In genomic region chr5:139012170-139012569, GRCh38 we compare ENCODE assay signal across 17 cellular contexts.
A peak's percentile ranks its signal among the peaks of the same experiment; 100 is the strongest.
DNase-seq lines count a peak whose midpoint lies in the region; ATAC-seq and TF ChIP-seq lines count a peak whose summit lies in the region.
"Had no signal": no experiment of that assay in that cellular context is flagged by ENCODE, and none has a peak within 500 bp of the region (broad histone marks: within the 10 kb centered on the region; RNA-seq: fewer than 3 reads in every experiment).

No MANE protein-coding gene starts in this region.

- TF ChIP-seq CTCF in H9 (conservative IDR thresholded peaks at IDR 0.05) (no peak), esophagus muscularis mucosa (IDR thresholded peaks at IDR 0.05) (no peak), body of pancreas (IDR thresholded peaks at IDR 0.05) (no peak)

- no peak overlapping the region for H3K56ac ChIP-seq in H9 (ENCODE audit: insufficient read length, low read depth, low read length)

- WGBS in H9 (ENCODE audit: extremely low coverage, insufficient read length, low lambda C conversion rate), result no CpG with 5 or more reads among the region's 4 CpGs
- 93% methylated on average over 4 of the region's 4 CpGs for WGBS in esophagus muscularis mucosa
- no CpG with 5 or more reads among the region's 4 CpGs for WGBS in neuronal stem cell (ENCODE audit: extremely low coverage in 2 of 2, insufficient read length in 2 of 2, insufficient replicate concordance in 1 of 2), 2 donors
- WGBS in body of pancreas, 2 donors, result 93 to 96% methylated on average over 4 of the region's 4 CpGs

- no peaks in the 10 kb centered on the region for H3K79me2 ChIP-seq in H9 (ENCODE audit: insufficient read depth, low read length)

- CTCF ChIA-PET in activated naive CD4-positive, alpha-beta T cell treated with anti-CD3 and anti-CD28 coated beads, Interleukin-2, amount 10 ng/mL, durations not matched to agents 7 days and 5 days (lab: Charles Lee), result no interaction called here
- CTCF ChIA-PET in activated naive CD4-positive, alpha-beta T cell treated with anti-CD3 and anti-CD28 coated beads for 36 hours (lab: Charles Lee), result interaction anchor here (1.0 kb wide), 1 partner anchor 372 kb away, joined by 3 read pairs; no protein-coding TSS in a partner anchor

- no peak overlapping the region for H2BK12ac ChIP-seq in H9 (ENCODE audit: insufficient read length, low read depth, low read length)
- no peak overlapping the region for H2BK12ac ChIP-seq in neuronal stem cell (ENCODE audit: low read length)

- H2BK15ac ChIP-seq in H9 (ENCODE audit: low read depth, low read length) (no peak overlapping the region), neuronal stem cell (ENCODE audit: low read length) (no peak overlapping the region)

- H3K23me2 ChIP-seq in H9 (ENCODE audit: insufficient read length, low read depth, low read length, poor library complexity, severe bottlenecking), result no peaks in the 10 kb centered on the region

- H3K9me3 Mint-ChIP-seq in activated naive CD4-positive, alpha-beta T cell treated with anti-CD3 and anti-CD28 coated beads, Interleukin-2, amount 10 ng/mL, durations not matched to agents 7 days and 5 days, result peaks cover 2% of the 10 kb centered on the region
- no peaks in the 10 kb centered on the region for H3K9me3 Mint-ChIP-seq in activated naive CD4-positive, alpha-beta T cell treated with anti-CD3 and anti-CD28 coated beads for 36 hours
- no peaks in the 10 kb centered on the region; a peak in 1 of 5 replicates for H3K9me3 Mint-ChIP-seq in H9

- H2BK5ac ChIP-seq in H9 (ENCODE audit: insufficient read length, low read length) (no peak overlapping the region), neuronal stem cell (ENCODE audit: low read length) (no peak overlapping the region)

- DNase-seq in activated naive CD4-positive, alpha-beta T cell treated with anti-CD3 and anti-CD28 coated beads, Interleukin-2, amount 10 ng/mL, durations not matched to agents 7 days and 5 days, result no peak
- DNase-seq in activated naive CD4-positive, alpha-beta T cell treated with anti-CD3 and anti-CD28 coated beads for 36 hours, result no peak
- DNase-seq in H9, result peak; percentile 36
- peak; percentile 10 for DNase-seq in esophagus muscularis mucosa (ENCODE audit: extremely low spot score)
- no peak for DNase-seq in neuronal stem cell (ENCODE audit: low spot score)
- DNase-seq in SKM-1 treated with dmso at 0.1 percent for 144 hours (lab: John Stamatoyannopoulos, UW; ENCODE audit: unreplicated experiment), result no peak
- DNase-seq in NCI-H2107 (lab: John Stamatoyannopoulos, UW), result no peak
- DNase-seq in body of pancreas, result no peak
- DNase-seq: DMS79 treated with DMSO at 0.1 percent for 48 hours; NCI-H146; NCI-H2081 treated with DMSO at 0.1 percent for 48 hours; NCI-H345; NCI-H526 treated with DMSO at 0.1 percent for 48 hours; NK-92 treated with Interleukin-12 subunit alpha and Interleukin-12 subunit beta, amount 100 ng/mL, for 24 hours; OCI-M1 had no signal

- ATAC-seq in body of pancreas, result no peak
- ATAC-seq: A549 had no signal

- H3T11ph ChIP-seq in H9 (ENCODE audit: low read length), result no peak overlapping the region

- H3K27me3 ChIP-seq in H9 (ENCODE audit: insufficient read depth, low read length) (no peaks in the 10 kb centered on the region), esophagus muscularis mucosa (no peaks in the 10 kb centered on the region), neuronal stem cell (ENCODE audit: control insufficient read depth in 3 of 3, insufficient read depth in 3 of 3, low read depth in 1 of 3, low read length in 3 of 3) (no peaks in the 10 kb centered on the region), body of pancreas (no peaks in the 10 kb centered on the region)

- H4K5ac ChIP-seq in H9 (ENCODE audit: insufficient read length, low read depth, low read length), result no peak overlapping the region

- no peaks in the 10 kb centered on the region for H3K79me1 ChIP-seq in H9 (ENCODE audit: insufficient read depth, low read depth, low read length, poor library complexity, severe bottlenecking)
- H3K79me1 ChIP-seq in neuronal stem cell (ENCODE audit: low read depth, low read length), result no peaks in the 10 kb centered on the region

- H4K91ac ChIP-seq in H9 (ENCODE audit: insufficient read length, low read depth, low read length), result no peak overlapping the region
- no peak overlapping the region for H4K91ac ChIP-seq in neuronal stem cell (ENCODE audit: low read depth, low read length, poor library complexity)

- no peak overlapping the region for H2BK20ac ChIP-seq in H9 (ENCODE audit: low read depth, low read length, poor library complexity, severe bottlenecking)

- TF ChIP-seq POLR2A in esophagus muscularis mucosa (IDR thresholded peaks at IDR 0.05; ENCODE audit: low read depth) (no peak), body of pancreas (IDR thresholded peaks at IDR 0.05) (no peak)

- no peak overlapping the region for H2AK5ac ChIP-seq in H9 (ENCODE audit: insufficient read length, low read length)
- H2AK5ac ChIP-seq in neuronal stem cell (ENCODE audit: low read depth, low read length), result peak overlapping the region; percentile 61

- H2AFZ ChIP-seq in H9 (ENCODE audit: low read length), result no peak overlapping the region
- no peak overlapping the region for H2AFZ ChIP-seq in neuronal stem cell (ENCODE audit: low read length)

- TF ChIP-seq EP300 in esophagus muscularis mucosa (IDR thresholded peaks at IDR 0.05), result no peak

- H3K18ac ChIP-seq in H9 (ENCODE audit: insufficient read length, low read depth, low read length) (peak overlapping the region; percentile 48), neuronal stem cell (ENCODE audit: low read length) (no peak overlapping the region)

- intact Hi-C loops in activated naive CD4-positive, alpha-beta T cell treated with anti-CD3 and anti-CD28 coated beads for 36 hours (cut with micrococcal nuclease), result no loop called here
- intact Hi-C loops in esophagus muscularis mucosa (cut with DNase I), result no loop called here
- intact Hi-C loops in body of pancreas (cut with DNase I), result no loop called here

- H3K27ac ChIP-seq in H9 (ENCODE audit: insufficient read length, low read depth, low read length) (no peak overlapping the region), esophagus muscularis mucosa (replicated peaks in 1 of 4) (no peak overlapping the region), neuronal stem cell (replicated peaks; ENCODE audit: low read length) (no peak overlapping the region), body of pancreas (no peak overlapping the region)
- H3K27ac ChIP-seq: A549 had no signal

- H3K4me1 ChIP-seq in H9 (ENCODE audit: insufficient read depth, low read length) (no peaks in the 10 kb centered on the region), esophagus muscularis mucosa (no peaks in the 10 kb centered on the region), neuronal stem cell (ENCODE audit: control insufficient read depth in 2 of 2, insufficient read depth in 1 of 2, low read depth in 1 of 2, low read length in 2 of 2) (peaks cover 0 to 2% of the 10 kb centered on the region in 2 donors), body of pancreas (no peaks in the 10 kb centered on the region)

- H3K36me3 ChIP-seq in esophagus muscularis mucosa, result peaks cover 0 to 15% (median 0%) of the 10 kb centered on the region in 4 donors
- H3K36me3 ChIP-seq in neuronal stem cell (replicated peaks in 1 of 2; ENCODE audit: control insufficient read depth in 2 of 2, insufficient read depth in 2 of 2, low read length in 2 of 2), result peaks cover 0 to 14% of the 10 kb centered on the region in 2 donors
- no peaks in the 10 kb centered on the region for H3K36me3 ChIP-seq in body of pancreas (replicated peaks in 1 of 2; ENCODE audit: insufficient read depth in 1 of 2, low read depth in 2 of 2)

- no peaks in the 10 kb centered on the region for H4K20me1 ChIP-seq in H9 (ENCODE audit: control insufficient read depth, insufficient read depth, insufficient read length)

- peaks cover 11% of the 10 kb centered on the region for H3K36me3 Mint-ChIP-seq in activated naive CD4-positive, alpha-beta T cell treated with anti-CD3 and anti-CD28 coated beads, Interleukin-2, amount 10 ng/mL, durations not matched to agents 7 days and 5 days
- peaks cover 17% of the 10 kb centered on the region for H3K36me3 Mint-ChIP-seq in activated naive CD4-positive, alpha-beta T cell treated with anti-CD3 and anti-CD28 coated beads for 36 hours (ENCODE audit: low read depth)
- peaks cover 0 to 5% (median 0%) of the 10 kb centered on the region in 3 experiments; a peak in 1 of 7 replicates for H3K36me3 Mint-ChIP-seq in H9 (ENCODE audit: insufficient read depth in 1 of 3, low read depth in 3 of 3)

- H3K9me3 ChIP-seq in H9 (ENCODE audit: control insufficient read depth, low read depth, low read length), result no peaks in the 10 kb centered on the region
- H3K9me3 ChIP-seq in esophagus muscularis mucosa, result no peaks in the 10 kb centered on the region
- no peaks in the 10 kb centered on the region for H3K9me3 ChIP-seq in neuronal stem cell (replicated peaks in 1 of 2; ENCODE audit: control insufficient read depth in 2 of 2, insufficient read depth in 1 of 2, low read depth in 1 of 2, low read length in 2 of 2)
- no peaks in the 10 kb centered on the region for H3K9me3 ChIP-seq in body of pancreas
- H3K9me3 ChIP-seq: A549 had no signal

- H2BK120ac ChIP-seq in H9 (ENCODE audit: low read depth, low read length, poor library complexity, severe bottlenecking), result no peak overlapping the region
- H2BK120ac ChIP-seq in neuronal stem cell (ENCODE audit: low read depth, low read length), result no peak overlapping the region

- no peak overlapping the region for H3K4me3 ChIP-seq in esophagus muscularis mucosa
- no peak overlapping the region for H3K4me3 ChIP-seq in neuronal stem cell (ENCODE audit: low read length in 2 of 2)
- no peak overlapping the region for H3K4me3 ChIP-seq in body of pancreas
- H3K4me3 ChIP-seq: A549 had no signal

- no peak overlapping the region for H3K14ac ChIP-seq in H9 (ENCODE audit: insufficient read depth, low read length)
- H3K14ac ChIP-seq in neuronal stem cell (ENCODE audit: low read length), result no peak overlapping the region

- H3K23ac ChIP-seq in H9 (ENCODE audit: insufficient read length, low read depth, low read length) (no peak overlapping the region), neuronal stem cell (ENCODE audit: low read depth, low read length, poor library complexity) (no peak overlapping the region)

- no peak overlapping the region for H3K27ac Mint-ChIP-seq in activated naive CD4-positive, alpha-beta T cell treated with anti-CD3 and anti-CD28 coated beads, Interleukin-2, amount 10 ng/mL, durations not matched to agents 7 days and 5 days
- H3K27ac Mint-ChIP-seq in activated naive CD4-positive, alpha-beta T cell treated with anti-CD3 and anti-CD28 coated beads for 36 hours, result no peak overlapping the region
- H3K27ac Mint-ChIP-seq in H9, result peak overlapping the region in 1 of 3 experiments; percentile 85; a peak in 4 of 7 replicates
- H3K27ac Mint-ChIP-seq: CD14-positive monocyte had no signal

- peaks cover 2% of the 10 kb centered on the region for H3K4me1 Mint-ChIP-seq in activated naive CD4-positive, alpha-beta T cell treated with anti-CD3 and anti-CD28 coated beads, Interleukin-2, amount 10 ng/mL, durations not matched to agents 7 days and 5 days
- no peaks in the 10 kb centered on the region for H3K4me1 Mint-ChIP-seq in activated naive CD4-positive, alpha-beta T cell treated with anti-CD3 and anti-CD28 coated beads for 36 hours (ENCODE audit: low read depth)
- H3K4me1 Mint-ChIP-seq in H9, result peaks cover 5 to 8% of the 10 kb centered on the region in 2 experiments; a peak in 3 of 4 replicates

- peak overlapping the region; percentile 40 for H3K4me3 Mint-ChIP-seq in activated naive CD4-positive, alpha-beta T cell treated with anti-CD3 and anti-CD28 coated beads, Interleukin-2, amount 10 ng/mL, durations not matched to agents 7 days and 5 days
- no peak overlapping the region for H3K4me3 Mint-ChIP-seq in activated naive CD4-positive, alpha-beta T cell treated with anti-CD3 and anti-CD28 coated beads for 36 hours
- H3K4me3 Mint-ChIP-seq in H9, result peak overlapping the region; percentile 83 to 87
- H3K4me3 Mint-ChIP-seq: CD14-positive monocyte had no signal

- H3K4ac ChIP-seq in H9 (ENCODE audit: low read depth, low read length), result no peak overlapping the region
- no peak overlapping the region for H3K4ac ChIP-seq in neuronal stem cell (ENCODE audit: low read length)

- no peak overlapping the region for H3K9ac ChIP-seq in H9 (ENCODE audit: extremely low read depth, insufficient read length, low read length)
- no peak overlapping the region for H3K9ac ChIP-seq in neuronal stem cell (ENCODE audit: low read depth, low read length, poor library complexity)

- H3K4me2 ChIP-seq in H9 (ENCODE audit: insufficient read depth, insufficient read length, low read length), result no peak overlapping the region
- H3K4me2 ChIP-seq in neuronal stem cell (ENCODE audit: insufficient read depth, low read length, poor library complexity, severe bottlenecking), result no peak overlapping the region
- H3K4me2 ChIP-seq: A549 had no signal

- no peaks in the 10 kb centered on the region for H3K27me3 Mint-ChIP-seq in activated naive CD4-positive, alpha-beta T cell treated with anti-CD3 and anti-CD28 coated beads, Interleukin-2, amount 10 ng/mL, durations not matched to agents 7 days and 5 days
- no peaks in the 10 kb centered on the region for H3K27me3 Mint-ChIP-seq in activated naive CD4-positive, alpha-beta T cell treated with anti-CD3 and anti-CD28 coated beads for 36 hours (ENCODE audit: low read depth)
- H3K27me3 Mint-ChIP-seq in H9 (ENCODE audit: low read depth), result no peaks in the 10 kb centered on the region

- H4K8ac ChIP-seq in H9 (replicated peaks; ENCODE audit: insufficient read length, low read depth, low read length) (no peak overlapping the region), neuronal stem cell (ENCODE audit: low read depth, low read length) (no peak overlapping the region)

Comparison
In these comparisons a context has a peak if more than half of its experiments do, and no peak if none do; other contexts are left out.
1. DNase-seq: peak in H9 (single experiment) and esophagus muscularis mucosa (single experiment); none in activated naive CD4-positive, alpha-beta T cell treated with anti-CD3 and anti-CD28 coated beads, Interleukin-2, amount 10 ng/mL, durations not matched to agents 7 days and 5 days (single experiment), activated naive CD4-positive, alpha-beta T cell treated with anti-CD3 and anti-CD28 coated beads for 36 hours (single experiment), neuronal stem cell (single experiment), SKM-1 treated with dmso at 0.1 percent for 144 hours (single experiment), NCI-H2107 (single experiment) and body of pancreas (0 of 4).